11 cellular contexts compared by ENCODE assay signal in genomic region chr5:179755022-179755421, GRCh38. TPM values are rescaled to one million over a fixed set of nuclear protein-coding genes. Genes with fewer than 3 reads are reported as not detected.
A peak's percentile ranks its signal among the peaks of the same experiment; 100 is the strongest.
DNase-seq lines count a peak whose midpoint lies in the region; ATAC-seq and TF ChIP-seq lines count a peak whose summit lies in the region.
"Had no signal": no experiment of that assay in that cellular context is flagged by ENCODE, and none has a peak within 500 bp of the region (broad histone marks: within the 10 kb centered on the region; RNA-seq: fewer than 3 reads in every experiment).

No MANE protein-coding gene starts in this region.

- 32% methylated on average over 2 of the region's 2 CpGs for WGBS in smooth muscle cell (ENCODE audit: low lambda C conversion rate)

- H3K4me1 Mint-ChIP-seq in activated T-cell treated with anti-CD3 and anti-CD28 coated beads, Interleukin-2, amount 50 U/mL, for 72 hours (ENCODE audit: low read depth) = peaks cover 59% of the 10 kb centered on the region
- peaks cover 40% of the 10 kb centered on the region for H3K4me1 Mint-ChIP-seq in activated naive CD8-positive, alpha-beta T cell treated with anti-CD3 and anti-CD28 coated beads for 36 hours

- H3K27ac ChIP-seq in smooth muscle cell (ENCODE audit: low read depth) = peak overlapping the region; percentile 28

- TF ChIP-seq CTCF in smooth muscle cell (IDR thresholded peaks at IDR 0.05; ENCODE audit: borderline replicate concordance, insufficient read depth, poor library complexity, severe bottlenecking) = no peak

- H3F3A ChIP-seq in smooth muscle cell (ENCODE audit: low read depth) = no peaks in the 10 kb centered on the region

- no peaks in the 10 kb centered on the region for H3K9me3 Mint-ChIP-seq in activated T-cell treated with anti-CD3 and anti-CD28 coated beads, Interleukin-2, amount 50 U/mL, for 72 hours
- no peaks in the 10 kb centered on the region for H3K9me3 Mint-ChIP-seq in activated naive CD8-positive, alpha-beta T cell treated with anti-CD3 and anti-CD28 coated beads for 36 hours

- no peak overlapping the region for H3K4me2 ChIP-seq in smooth muscle cell

- no peak overlapping the region for H3K4me3 ChIP-seq in smooth muscle cell

- no peak for DNase-seq in activated T-cell treated with anti-CD3 and anti-CD28 coated beads, Interleukin-2, amount 50 U/mL, for 72 hours
- no peak for DNase-seq in activated T-cell treated with anti-CD3 and anti-CD28 coated beads for 4 hours
- DNase-seq in activated naive CD8-positive, alpha-beta T cell treated with anti-CD3 and anti-CD28 coated beads for 36 hours = no peak
- peak; percentile 41 for DNase-seq in iPS-NIHi11 (ENCODE audit: low spot score)
- no peak for DNase-seq in smooth muscle cell (lab: John Stamatoyannopoulos, UW; ENCODE audit: unreplicated experiment)
- DNase-seq in amygdala (lab: John Stamatoyannopoulos, UW) = no peak
- DNase-seq in NCI-H1436 (lab: John Stamatoyannopoulos, UW) = no peak
- DNase-seq in epidermal melanocyte (ENCODE audit: insufficient read length, low spot score) = no peak
- DNase-seq: activated T-cell treated with anti-CD3 and anti-CD28 coated beads, Interleukin-2, amount 50 U/mL, for 48 hours; NCI-H1694 treated with DMSO at 0.1 percent for 48 hours; stimulated activated CD4-positive, alpha-beta T cell treated with anti-CD3 and anti-CD28 coated beads, Interleukin-15, amount 100 ng/mL, for 24 hours had no signal

- no peaks in the 10 kb centered on the region for H3K27me3 ChIP-seq in smooth muscle cell (ENCODE audit: low read depth)

- peak overlapping the region in 1 of 2 donors; percentile 49 for H3K4me3 Mint-ChIP-seq in activated T-cell treated with anti-CD3 and anti-CD28 coated beads, Interleukin-2, amount 50 U/mL, for 72 hours
- H3K4me3 Mint-ChIP-seq in activated naive CD8-positive, alpha-beta T cell treated with anti-CD3 and anti-CD28 coated beads for 36 hours = no peak overlapping the region

- H3K36me3 Mint-ChIP-seq in activated T-cell treated with anti-CD3 and anti-CD28 coated beads, Interleukin-2, amount 50 U/mL, for 72 hours (ENCODE audit: insufficient read depth in 2 of 2) = peaks cover 0 to 7% of the 10 kb centered on the region in 2 donors
- H3K36me3 Mint-ChIP-seq in activated naive CD8-positive, alpha-beta T cell treated with anti-CD3 and anti-CD28 coated beads for 36 hours = peaks cover 15% of the 10 kb centered on the region

- H3K9ac ChIP-seq in smooth muscle cell (ENCODE audit: low read depth) = no peak overlapping the region

- no peak overlapping the region for H2AFZ ChIP-seq in smooth muscle cell (ENCODE audit: low read depth)

- peaks cover 99% of the 10 kb centered on the region for H4K20me1 ChIP-seq in smooth muscle cell (ENCODE audit: low read depth)

- no peaks in the 10 kb centered on the region for H3K4me1 ChIP-seq in smooth muscle cell (ENCODE audit: low read depth)

- no peaks in the 10 kb centered on the region for H3K36me3 ChIP-seq in smooth muscle cell (ENCODE audit: low read depth)

- ATAC-seq in activated T-cell treated with anti-CD3 and anti-CD28 coated beads, Interleukin-2, amount 50 U/mL, for 72 hours (replicated peaks in 1 of 2) = no peak

- H3K27ac Mint-ChIP-seq in activated T-cell treated with anti-CD3 and anti-CD28 coated beads, Interleukin-2, amount 50 U/mL, for 72 hours = peak overlapping the region; percentile 86
- peak overlapping the region; percentile 38 for H3K27ac Mint-ChIP-seq in activated naive CD8-positive, alpha-beta T cell treated with anti-CD3 and anti-CD28 coated beads for 36 hours

- H3K27me3 Mint-ChIP-seq in activated T-cell treated with anti-CD3 and anti-CD28 coated beads, Interleukin-2, amount 50 U/mL, for 72 hours (ENCODE audit: low read depth) = no peaks in the 10 kb centered on the region
- no peaks in the 10 kb centered on the region for H3K27me3 Mint-ChIP-seq in activated naive CD8-positive, alpha-beta T cell treated with anti-CD3 and anti-CD28 coated beads for 36 hours

- peaks cover 98% of the 10 kb centered on the region for H3K79me2 ChIP-seq in smooth muscle cell (ENCODE audit: low read depth)

- no peaks in the 10 kb centered on the region for H3K9me3 ChIP-seq in smooth muscle cell (replicated peaks; ENCODE audit: low read depth)

RNA-seq across cellular contexts. Expression of gene MAML1, which starts 22.4 kb away (rescaled TPM):
- 10 to 100 TPM; 26.9 to 28.0 TPM for total RNA-seq in activated T-cell treated with anti-CD3 and anti-CD28 coated beads, Interleukin-2, amount 50 U/mL, for 72 hours
- total RNA-seq in activated naive CD8-positive, alpha-beta T cell treated with anti-CD3 and anti-CD28 coated beads for 36 hours = 10 to 100 TPM; 24.1 to 24.2 TPM
- 11.5 and 14.4 TPM in 2 replicates for total RNA-seq in smooth muscle cell
- 9.9 and 12.1 TPM in 2 replicates for polyA plus RNA-seq in smooth muscle cell

RNA-seq across cellular contexts. Expression of gene LTC4S, which starts 38.8 kb away (rescaled TPM):
- total RNA-seq in activated T-cell treated with anti-CD3 and anti-CD28 coated beads, Interleukin-2, amount 50 U/mL, for 72 hours = 1 to 10 TPM; 1.5 TPM
- under 1 TPM in 1 of 2 experiments, not detected in 1; 0.29 TPM for total RNA-seq in activated naive CD8-positive, alpha-beta T cell treated with anti-CD3 and anti-CD28 coated beads for 36 hours
- not detected in 2 replicates for total RNA-seq in smooth muscle cell
- 0.83 TPM in 1 of 2 replicates, not detected in the other for polyA plus RNA-seq in smooth muscle cell

RNA-seq across cellular contexts. Expression of gene MGAT4B, which starts 51.6 kb away (rescaled TPM):
- total RNA-seq in activated T-cell treated with anti-CD3 and anti-CD28 coated beads, Interleukin-2, amount 50 U/mL, for 72 hours = 100 to 1,000 TPM; 101 to 108 TPM
- total RNA-seq in activated naive CD8-positive, alpha-beta T cell treated with anti-CD3 and anti-CD28 coated beads for 36 hours = 10 to 100 TPM; 67.9 to 71.5 TPM
- total RNA-seq in smooth muscle cell = 60.0 and 60.6 TPM in 2 replicates
- polyA plus RNA-seq in smooth muscle cell = 121 and 140 TPM in 2 replicates

RNA-seq across cellular contexts. Expression of gene CANX, which starts 56.3 kb away (rescaled TPM):
- 100 to 1,000 TPM; 572 to 714 TPM for total RNA-seq in activated T-cell treated with anti-CD3 and anti-CD28 coated beads, Interleukin-2, amount 50 U/mL, for 72 hours
- 100 to 1,000 TPM; 535 to 571 TPM for total RNA-seq in activated naive CD8-positive, alpha-beta T cell treated with anti-CD3 and anti-CD28 coated beads for 36 hours
- total RNA-seq in smooth muscle cell = 513 and 566 TPM in 2 replicates
- 242 and 274 TPM in 2 replicates for polyA plus RNA-seq in smooth muscle cell
